ENCODE assay signal across 9 cellular contexts in the genomic region with DNA sequence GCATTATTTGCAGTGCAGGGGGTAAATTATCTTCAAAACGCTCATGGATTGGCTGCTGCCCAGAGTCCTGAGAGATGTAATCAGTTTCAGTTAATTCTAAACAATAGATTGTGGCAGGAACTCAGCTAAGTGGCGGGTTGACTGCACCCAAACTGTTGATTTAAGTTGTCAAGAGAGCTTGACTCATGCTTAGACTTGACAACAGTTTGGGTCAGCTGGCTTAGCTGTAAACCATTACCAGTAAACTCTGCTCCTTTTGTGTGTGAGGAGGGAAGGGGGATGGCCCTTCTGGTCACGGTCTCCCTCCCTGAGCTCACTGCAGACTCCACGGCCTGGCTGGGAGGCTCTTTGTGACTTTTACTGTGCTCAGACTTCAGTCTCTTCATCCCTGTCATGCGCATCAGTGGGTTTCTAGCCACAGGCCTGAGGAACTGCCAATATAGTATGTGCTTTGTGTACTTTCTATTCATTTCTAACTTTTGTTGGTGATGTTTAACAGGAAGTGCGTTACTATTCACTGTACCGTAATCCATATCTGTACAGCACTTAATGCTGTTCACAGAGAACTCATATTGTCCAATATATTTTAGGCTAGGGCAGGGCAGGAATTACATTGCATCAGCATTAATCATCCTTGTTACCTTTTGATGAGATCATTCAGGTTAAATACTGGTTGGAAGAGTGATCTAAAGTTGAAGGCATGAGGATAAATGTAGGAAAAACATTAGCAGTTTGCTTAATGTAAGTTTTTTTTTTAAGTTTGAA.
DNase-seq lines count a peak whose midpoint lies in the region; ATAC-seq lines count a peak whose summit lies in the region.
"Had no signal": no experiment of that assay in that cellular context is flagged by ENCODE, and none has a peak within 500 bp of the region (broad histone marks: within the 10 kb centered on the region; RNA-seq: fewer than 3 reads in every experiment).

No MANE protein-coding gene starts in this region.

- H3K4me1 ChIP-seq in SJSA1 (replicated peaks), result peaks cover 29% of the 10 kb centered on the region

- 0 out of 2 replicates have a peak, but pooled peaks cover 3% of the 10 kb centered on the region for H3K36me3 ChIP-seq in SJSA1

- peak; percentile 72 for DNase-seq in COLO668 (lab: John Stamatoyannopoulos, UW; ENCODE audit: unreplicated experiment)
- DNase-seq in SJSA1 (ENCODE audit: low read depth in 1 of 2, low spot score in 2 of 2), result peak; percentile 91 to 94
- DNase-seq in lung microvascular endothelial cell (ENCODE audit: low read depth in 2 of 2), result peak; percentile 62 to 96
- DNase-seq in head of caudate nucleus, result no peak
- DNase-seq in 8988T, result no peak
- no peak for DNase-seq in sciatic nerve (ENCODE audit: low spot score)

- ATAC-seq in GM19468 (IDR thresholded peaks at IDR 0.05; ENCODE audit: extremely low read depth, unreplicated experiment) (peak; percentile 83), HG03460 (IDR thresholded peaks at IDR 0.05; ENCODE audit: unreplicated experiment) (peak; percentile 93), sciatic nerve (no peak)

- peak overlapping the region; percentile 82 for H3K27ac ChIP-seq in SJSA1

- intact Hi-C loops in head of caudate nucleus (cut with DNase I) (no loop called here), sciatic nerve (cut with DNase I) (no loop called here)

- H3K9me3 ChIP-seq in SJSA1 (replicated peaks), result no peaks in the 10 kb centered on the region
- H3K9me3 ChIP-seq: Caco-2 had no signal

- no peak overlapping the region for H3K4me3 ChIP-seq in SJSA1

- H3K27me3 ChIP-seq in SJSA1 (replicated peaks), result no peaks in the 10 kb centered on the region

Comparison
In these comparisons a context has a peak if more than half of its experiments do, and no peak if none do; other contexts are left out.
1. DNase-seq: peak in COLO668 (single experiment), SJSA1 (2 of 2) and lung microvascular endothelial cell (2 of 2); none in head of caudate nucleus (0 of 42), 8988T (single experiment) and sciatic nerve (single experiment).